11 cellular contexts compared by ENCODE assay signal in the genomic region with DNA sequence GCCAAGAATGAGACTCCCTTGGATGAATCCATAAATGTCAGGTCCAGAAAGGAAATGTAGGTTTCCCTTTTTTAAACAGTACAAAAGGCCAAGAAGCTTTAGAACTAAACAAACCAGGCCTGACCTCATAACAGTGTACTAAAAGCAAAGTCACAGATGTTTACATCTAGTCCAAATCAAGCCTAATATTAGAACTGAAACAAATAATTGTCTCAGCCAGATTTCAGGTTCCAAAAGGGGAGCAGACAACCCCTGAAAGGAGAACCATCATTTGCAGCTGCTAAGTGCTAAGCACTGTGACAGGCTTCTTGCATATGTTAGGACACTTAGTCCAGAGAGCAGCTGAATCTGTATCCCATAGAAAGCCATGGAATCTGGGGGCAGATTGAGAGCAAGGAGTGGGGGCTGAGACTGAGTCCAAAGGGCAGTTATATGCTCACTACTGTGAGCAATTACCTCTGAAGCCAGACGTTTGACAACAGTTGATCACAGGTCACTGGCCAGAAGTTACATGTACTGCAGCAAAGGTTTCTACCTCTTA.
DNase-seq lines count a peak whose midpoint lies in the region; ATAC-seq and TF ChIP-seq lines count a peak whose summit lies in the region.
"Had no signal": no experiment of that assay in that cellular context is flagged by ENCODE, and none has a peak within 500 bp of the region (broad histone marks: within the 10 kb centered on the region; RNA-seq: fewer than 3 reads in every experiment).

No MANE protein-coding gene starts in this region.

- TF ChIP-seq POLR2A in suprapubic skin (IDR thresholded peaks at IDR 0.05): no peak

- TF ChIP-seq CTCF in fibroblast of the aortic adventitia (IDR thresholded peaks at IDR 0.05; ENCODE audit: insufficient read depth, low read length): no peak
- no peak for TF ChIP-seq CTCF in suprapubic skin (IDR thresholded peaks at IDR 0.05)

- 79% methylated on average over 1 of the region's 1 CpG for WGBS in suprapubic skin

- H3K4me3 ChIP-seq in fibroblast of the aortic adventitia (ENCODE audit: low read depth, low read length) (no peak overlapping the region), suprapubic skin (no peak overlapping the region)

- H3K9me3 Mint-ChIP-seq in activated CD4-positive, alpha-beta memory T cell treated with anti-CD3 and anti-CD28 coated beads, Interleukin-2, amount 10 ng/mL, durations not matched to agents 7 days and 5 days: no peaks in the 10 kb centered on the region
- H3K9me3 Mint-ChIP-seq in activated T-cell treated with anti-CD3 and anti-CD28 coated beads, Interleukin-2, amount 50 U/mL, for 24 hours: no peaks in the 10 kb centered on the region

- CTCF ChIA-PET in activated CD4-positive, alpha-beta memory T cell treated with anti-CD3 and anti-CD28 coated beads, Interleukin-2, amount 10 ng/mL, durations not matched to agents 7 days and 5 days (lab: Charles Lee): no interaction called here

- no peaks in the 10 kb centered on the region for H3K27me3 Mint-ChIP-seq in activated CD4-positive, alpha-beta memory T cell treated with anti-CD3 and anti-CD28 coated beads, Interleukin-2, amount 10 ng/mL, durations not matched to agents 7 days and 5 days
- no peaks in the 10 kb centered on the region for H3K27me3 Mint-ChIP-seq in activated T-cell treated with anti-CD3 and anti-CD28 coated beads, Interleukin-2, amount 50 U/mL, for 24 hours

- ATAC-seq in GM19438 (IDR thresholded peaks at IDR 0.05; ENCODE audit: low read depth, unreplicated experiment) (peak; percentile 94), HG03097 (IDR thresholded peaks at IDR 0.05; ENCODE audit: low FRiP score, unreplicated experiment) (peak; percentile 61)

- no peaks in the 10 kb centered on the region for H3K9me3 ChIP-seq in suprapubic skin
- H3K9me3 ChIP-seq: SK-N-SH had no signal

- H3K27ac ChIP-seq in suprapubic skin: peak overlapping the region; percentile 53

- H3K36me3 Mint-ChIP-seq in activated CD4-positive, alpha-beta memory T cell treated with anti-CD3 and anti-CD28 coated beads, Interleukin-2, amount 10 ng/mL, durations not matched to agents 7 days and 5 days (ENCODE audit: low read depth): no peaks in the 10 kb centered on the region
- H3K36me3 Mint-ChIP-seq in activated T-cell treated with anti-CD3 and anti-CD28 coated beads, Interleukin-2, amount 50 U/mL, for 24 hours (ENCODE audit: low read depth): no peaks in the 10 kb centered on the region

- H3K27ac Mint-ChIP-seq in activated CD4-positive, alpha-beta memory T cell treated with anti-CD3 and anti-CD28 coated beads, Interleukin-2, amount 10 ng/mL, durations not matched to agents 7 days and 5 days: no peak overlapping the region
- H3K27ac Mint-ChIP-seq in activated T-cell treated with anti-CD3 and anti-CD28 coated beads, Interleukin-2, amount 50 U/mL, for 24 hours: no peak overlapping the region

- H3K4me3 Mint-ChIP-seq in activated CD4-positive, alpha-beta memory T cell treated with anti-CD3 and anti-CD28 coated beads, Interleukin-2, amount 10 ng/mL, durations not matched to agents 7 days and 5 days: no peak overlapping the region
- H3K4me3 Mint-ChIP-seq in activated T-cell treated with anti-CD3 and anti-CD28 coated beads, Interleukin-2, amount 50 U/mL, for 24 hours: no peak overlapping the region

- DNase-seq in fibroblast of the aortic adventitia (ENCODE audit: low read depth) (peak; percentile 37), suprapubic skin (ENCODE audit: low spot score in 2 of 2) (no peak), NCI-H226 (no peak)
- DNase-seq in activated CD4-positive, alpha-beta memory T cell treated with anti-CD3 and anti-CD28 coated beads, Interleukin-2, amount 10 ng/mL, durations not matched to agents 7 days and 5 days: no peak
- no peak for DNase-seq in activated T-cell treated with anti-CD3 and anti-CD28 coated beads, Interleukin-2, amount 50 U/mL, for 24 hours
- no peak for DNase-seq in activated CD4-positive, alpha-beta T cell treated with anti-CD3 and anti-CD28 coated beads, Interleukin-2, amount 50 U/mL, for 1 hour
- DNase-seq: DMS53, NCI-H1694, SK-N-SH had no signal

- no peaks in the 10 kb centered on the region for H3K27me3 ChIP-seq in suprapubic skin

- TF ChIP-seq EP300 in suprapubic skin (IDR thresholded peaks at IDR 0.05): no peak

- H3K4me1 Mint-ChIP-seq in activated CD4-positive, alpha-beta memory T cell treated with anti-CD3 and anti-CD28 coated beads, Interleukin-2, amount 10 ng/mL, durations not matched to agents 7 days and 5 days: no peaks in the 10 kb centered on the region
- H3K4me1 Mint-ChIP-seq in activated T-cell treated with anti-CD3 and anti-CD28 coated beads, Interleukin-2, amount 50 U/mL, for 24 hours (ENCODE audit: low read depth): no peaks in the 10 kb centered on the region

- H3K36me3 ChIP-seq in suprapubic skin: no peaks in the 10 kb centered on the region

- peaks cover 10% of the 10 kb centered on the region for H3K4me1 ChIP-seq in suprapubic skin

- POLR2A ChIA-PET in activated CD4-positive, alpha-beta memory T cell treated with anti-CD3 and anti-CD28 coated beads, Interleukin-2, amount 10 ng/mL, durations not matched to agents 7 days and 5 days (lab: Charles Lee): no interaction called here
